Comparison of ENCODE assay signal across 8 cellular contexts in the genomic region with DNA sequence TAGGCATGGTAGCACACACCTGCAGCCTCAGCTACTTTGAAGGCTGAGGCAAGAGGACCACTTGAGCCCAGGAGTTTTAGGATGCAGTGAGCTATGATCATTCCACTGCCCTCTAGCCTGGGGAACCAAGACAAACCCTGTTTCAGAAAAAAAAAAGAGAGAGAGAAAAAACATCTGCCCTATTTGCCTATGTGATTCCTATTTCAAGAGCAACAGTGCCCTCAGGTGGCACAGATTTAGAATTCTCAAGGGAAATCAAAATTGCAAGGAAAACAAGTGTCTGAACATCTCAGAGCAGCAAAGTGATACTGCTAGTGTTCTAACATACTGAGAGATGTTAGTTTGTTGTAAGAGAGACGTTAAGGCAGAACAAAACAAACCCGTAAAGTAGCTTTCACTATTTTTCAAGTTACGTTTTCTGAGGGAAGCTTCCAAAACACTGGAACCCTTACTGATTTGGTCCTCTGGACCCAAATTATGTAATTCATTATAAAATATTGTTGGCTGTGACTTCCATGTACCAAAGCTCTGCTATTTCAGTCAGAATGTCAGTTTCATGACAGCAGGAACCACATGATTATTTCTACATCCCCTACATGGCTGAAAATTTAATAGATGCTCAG. TPM values are rescaled to one million over a fixed set of nuclear protein-coding genes. Genes with fewer than 3 reads are reported as not detected.
A peak's percentile ranks its signal among the peaks of the same experiment; 100 is the strongest.
DNase-seq lines count a peak whose midpoint lies in the region; ATAC-seq, FAIRE-seq and TF ChIP-seq lines count a peak whose summit lies in the region.

No MANE protein-coding gene starts in this region.

- H3K27ac Mint-ChIP-seq in brain, result peak overlapping the region in 1 of 5 experiments; percentile 3

- H3K36me3 ChIP-seq in HEK293 (ENCODE audit: control insufficient read depth in 2 of 2, insufficient read depth in 1 of 2, low read length in 2 of 2) (peaks cover 0 to 43% of the 10 kb centered on the region in 2 experiments; a peak in 1 of 3 replicates), SK-N-MC (ENCODE audit: insufficient read depth, low read length) (peaks cover 34% of the 10 kb centered on the region), HepG2 (replicated peaks in 1 of 2; ENCODE audit: control insufficient read depth in 1 of 2, insufficient read depth in 2 of 2, low read length in 2 of 2) (peaks cover 3 to 21% of the 10 kb centered on the region in 2 experiments; a peak in 2 of 5 replicates), transverse colon (peaks cover 0 to 29% (median 9%) of the 10 kb centered on the region in 4 donors)

- H3K4me3 ChIP-seq in HEK293 (ENCODE audit: low read depth, low read length) (no peak overlapping the region), SK-N-MC (no peak overlapping the region), HepG2 (replicated peaks in 1 of 3; ENCODE audit: insufficient read depth in 1 of 3, low read depth in 2 of 3, low read length in 3 of 3) (no peak overlapping the region), transverse colon (no peak overlapping the region)

- no peak overlapping the region for H3K9ac ChIP-seq in SK-N-MC (ENCODE audit: insufficient read length)
- H3K9ac ChIP-seq in HepG2 (ENCODE audit: insufficient read depth, low read depth, low read length), result no peak overlapping the region

- POLR2A ChIA-PET in HEK293 (lab: Yijun Ruan, JAX), result no interaction called here
- POLR2A ChIA-PET in HepG2 (lab: Yijun Ruan, JAX), result no interaction called here

- CTCF ChIA-PET in HEK293 (lab: Yijun Ruan, JAX), result interaction anchor here (0.5 to 4.4 kb wide), 31 partner anchors 8 to 1196 kb away, joined by 3 to 21 read pairs (median 4); partner anchors contain the start of gene BDH2
- CTCF ChIA-PET in HepG2 (lab: Yijun Ruan, JAX; ENCODE audit: low intra/inter-chr PET ratio, low total read pairs), result interaction anchor here (0.8 to 1.5 kb wide), 4 partner anchors 10 to 471 kb away, joined by 3 to 35 read pairs (median 4); no protein-coding TSS in a partner anchor

- TF ChIP-seq CTCF in HEK293 (tag by site-specific recombination; IDR thresholded peaks at IDR 0.05) (peak; percentile 66; the same call in 1 of the 2 replicates), brain (conservative IDR thresholded peaks at IDR 0.05) (peak; percentile 67 to 74), HepG2 (CRISPR knock-in tag; IDR thresholded peaks at IDR 0.05) (peak; percentile 80), transverse colon (IDR thresholded peaks at IDR 0.05) (peak; percentile 42 to 56 (median 51))

- BruUV-seq in HepG2 (replicated peaks; lab: Mats Ljungman, UMichigan), result no TSS peak

- peak; percentile 45 for DNase-seq in stimulated activated CD4-positive, alpha-beta T cell treated with anti-CD3 and anti-CD28 coated beads, Interleukin-15, amount 100 ng/mL, for 24 hours
- DNase-seq in stimulated activated CD4-positive, alpha-beta T cell treated with anti-CD3 and anti-CD28 coated beads, Interleukin-12 subunit alpha, Interleukin-12 subunit beta, amount 100 ng/mL, for 4 hours, result no peak
- DNase-seq in M059J (ENCODE audit: low read depth) (peak; percentile 60), SK-N-MC (ENCODE audit: low read depth, low spot score) (peak; percentile 57), HepG2 (ENCODE audit: low spot score) (peak; percentile 72), transverse colon (peak; percentile 15)

- intact Hi-C loops in HepG2 (cut with micrococcal nuclease; ENCODE audit: unreplicated experiment), result loop anchor here (1.0 kb wide), 2 partner anchors 45 to 471 kb away; no protein-coding TSS in a partner anchor
- intact Hi-C loops in transverse colon (cut with DNase I; ENCODE audit: low total_unique reads), result loop anchor here (10.0 kb wide), 1 partner anchor 467 kb away; no protein-coding TSS in a partner anchor

- H4K20me1 ChIP-seq in HepG2 (ENCODE audit: insufficient read depth, low read length), result no peaks in the 10 kb centered on the region

- H3K4me3 Mint-ChIP-seq in brain, result peak overlapping the region in 1 of 5 experiments; percentile 73

- peak; percentile 68 for ATAC-seq in HepG2

- H3K27me3 ChIP-seq in HepG2 (ENCODE audit: control insufficient read depth in 1 of 2, insufficient read depth in 2 of 2, low read length in 2 of 2), result no peaks in the 10 kb centered on the region
- H3K27me3 ChIP-seq in transverse colon, result no peaks in the 10 kb centered on the region

- in situ Hi-C loops in HepG2 (cut with HindIII; ENCODE audit: extremely low pct_ligation_motif_present, low pct_unique_long_range_greater_than_20kb) (loop anchor here (10.0 kb wide), 1 partner anchor 657 kb away; no protein-coding TSS in a partner anchor), transverse colon (cut with MboI; ENCODE audit: low pct_ligation_motif_present in 1 of 4, low pct_unique_long_range_greater_than_20kb in 1 of 4, low sequenced_read_pairs in 3 of 4) (no loop called here)

- TF ChIP-seq EP300 in HepG2 (IDR thresholded peaks at IDR 0.05; ENCODE audit: low read depth in 2 of 2, low read length in 2 of 2) (no peak), HepG2 (CRISPR knock-in tag; IDR thresholded peaks at IDR 0.05; ENCODE audit: borderline replicate concordance) (no peak), transverse colon (IDR thresholded peaks at IDR 0.05; ENCODE audit: low read depth) (no peak)

- no peaks in the 10 kb centered on the region for H3K27me3 Mint-ChIP-seq in brain

- no peaks in the 10 kb centered on the region for H3K4me1 ChIP-seq in HEK293 (ENCODE audit: control insufficient read depth, insufficient read depth, low read length)
- peaks cover 15% of the 10 kb centered on the region for H3K4me1 ChIP-seq in HepG2 (ENCODE audit: insufficient read depth, low read length)
- H3K4me1 ChIP-seq in transverse colon, result peaks cover 0 to 4% (median 0%) of the 10 kb centered on the region in 4 donors

- TF ChIP-seq POLR2A in HepG2 (IDR thresholded peaks at IDR 0.05; ENCODE audit: insufficient read depth in 1 of 2, low read depth in 2 of 2, low read length in 2 of 2) (no peak), transverse colon (IDR thresholded peaks at IDR 0.05) (no peak)

- H3K79me2 ChIP-seq in HepG2 (ENCODE audit: insufficient read depth, low read length), result no peaks in the 10 kb centered on the region

- H3K27ac ChIP-seq in HEK293 (ENCODE audit: extremely low read depth, low read depth, low read length) (no peak overlapping the region), SK-N-MC (no peak overlapping the region), HepG2 (ENCODE audit: extremely low read length, insufficient read depth, low read length) (no peak overlapping the region), transverse colon (no peak overlapping the region)

- FAIRE-seq in HepG2 (lab: Jason Lieb, UNC), result peak; percentile 66

- H3K9me3 ChIP-seq in HEK293 (ENCODE audit: control insufficient read depth, insufficient read depth, low read depth, low read length) (no peaks in the 10 kb centered on the region), SK-N-MC (ENCODE audit: low read depth, low read length) (no peaks in the 10 kb centered on the region), HepG2 (ENCODE audit: low read length) (no peaks in the 10 kb centered on the region), transverse colon (no peaks in the 10 kb centered on the region)

- peak; percentile 77 for TF ChIP-seq RAD21 in HepG2 (CRISPR knock-in tag; IDR thresholded peaks at IDR 0.05)

- no peak overlapping the region for H3K4me2 ChIP-seq in HepG2 (ENCODE audit: low read depth, low read length)

- H3K36me3 Mint-ChIP-seq in brain, result peaks cover 16% of the 10 kb centered on the region

- no peaks in the 10 kb centered on the region for H3K9me3 Mint-ChIP-seq in brain

- WGBS in HepG2 (ENCODE audit: low lambda C conversion rate), result 33% methylated on average over 3 of the region's 3 CpGs
- WGBS in transverse colon (ENCODE audit: low coverage in 1 of 2), 2 donors, result 49 to 54% methylated on average over 3 of the region's 3 CpGs

- peaks cover 13% of the 10 kb centered on the region for H3K4me1 Mint-ChIP-seq in brain

- no peak overlapping the region for H2AFZ ChIP-seq in HepG2 (ENCODE audit: low read length)

RNA-seq across cellular contexts. Expression of gene BDH2, which starts 7.9 kb away (rescaled TPM):
- total RNA-seq in M059J (2014; rRNA removed; shearing (Covaris generic)), result 17.3 and 25.1 TPM in 2 replicates
- polyA plus RNA-seq in brain (ENCODE audit: insufficient read depth, low read depth, low replicate concordance) (23.3 TPM), HepG2 (2011; rRNA removed) (29.1 and 34.8 TPM in 2 replicates)
- total RNA-seq in HepG2 (2016; rRNA removed; fragmentation: Illumina TruSeq; extraction: Trizol) (46.2 and 61.0 TPM in 2 replicates), transverse colon (10 to 100 TPM; 13.8 to 54.0 (median 31.9) TPM)
- 5.9 and 7.4 TPM in 2 replicates for total RNA-seq in HepG2 (2016; cell fraction: cytosol; rRNA removed; fragmentation: Illumina TruSeq; extraction: Trizol; ENCODE audit: low read depth)
- total RNA-seq in HepG2 (2016; cell fraction: insoluble cytoplasmic fraction; rRNA removed; fragmentation: Illumina TruSeq; extraction: Trizol), result 43.7 and 65.1 TPM in 2 replicates
- total RNA-seq in HepG2 (2016; cell fraction: membrane; rRNA removed; fragmentation: Illumina TruSeq; extraction: Trizol), result 9.9 and 10.2 TPM in 2 replicates
- 25.2 and 26.4 TPM in 2 replicates for total RNA-seq in HepG2 (2016; cell fraction: nucleus; rRNA removed; fragmentation: Illumina TruSeq; extraction: Trizol)
- 13.8 and 17.3 TPM in 2 replicates for polyA plus RNA-seq in HepG2 (2011; cell fraction: cytosol; rRNA removed)
- 27.4 and 37.3 TPM in 2 replicates for polyA plus RNA-seq in HepG2 (2011; cell fraction: nucleus; rRNA removed)
- polyA plus RNA-seq in HepG2 (2012), result 18.9 and 28.5 TPM in 2 replicates
- polyA plus RNA-seq in HepG2 (2016; cell fraction: cytosol; fragmentation: Illumina TruSeq; extraction: Trizol; ENCODE audit: low read depth), result 4.4 and 4.7 TPM in 2 replicates
- 55.9 and 59.9 TPM in 2 replicates for polyA plus RNA-seq in HepG2 (2016; cell fraction: insoluble cytoplasmic fraction; fragmentation: Illumina TruSeq; extraction: Trizol; ENCODE audit: low read depth)
- polyA plus RNA-seq in HepG2 (2016; cell fraction: membrane; fragmentation: Illumina TruSeq; extraction: Trizol; ENCODE audit: low read depth), result 6.3 and 6.9 TPM in 2 replicates
- 36.7 and 40.0 TPM in 2 replicates for polyA plus RNA-seq in HepG2 (2016; cell fraction: nucleus; fragmentation: Illumina TruSeq; extraction: Trizol; ENCODE audit: insufficient read depth, low read depth)
- polyA minus RNA-seq in HepG2 (2011; rRNA and poly(A)+ RNA removed; ENCODE audit: low replicate concordance), result 4.5 and 6.4 TPM in 2 replicates
- 3.3 and 9.4 TPM in 2 replicates for polyA minus RNA-seq in HepG2 (2011; cell fraction: cytosol; rRNA and poly(A)+ RNA removed)
- 19.2 and 27.6 TPM in 2 replicates for polyA minus RNA-seq in HepG2 (2011; cell fraction: nucleus; rRNA and poly(A)+ RNA removed)

RNA-seq across cellular contexts. Expression of gene SLC9B2, which starts 15.2 kb away (rescaled TPM):
- total RNA-seq in M059J (2014; rRNA removed; shearing (Covaris generic)), result 3.7 and 4.0 TPM in 2 replicates
- polyA plus RNA-seq in brain (ENCODE audit: insufficient read depth, low read depth, low replicate concordance), result 11.7 TPM
- total RNA-seq in HepG2 (2016; rRNA removed; fragmentation: Illumina TruSeq; extraction: Trizol), result 38.5 and 38.9 TPM in 2 replicates
- 24.3 and 28.5 TPM in 2 replicates for total RNA-seq in HepG2 (2016; cell fraction: cytosol; rRNA removed; fragmentation: Illumina TruSeq; extraction: Trizol; ENCODE audit: low read depth)
- 35.0 and 37.7 TPM in 2 replicates for total RNA-seq in HepG2 (2016; cell fraction: insoluble cytoplasmic fraction; rRNA removed; fragmentation: Illumina TruSeq; extraction: Trizol)
- total RNA-seq in HepG2 (2016; cell fraction: membrane; rRNA removed; fragmentation: Illumina TruSeq; extraction: Trizol), result 43.9 and 47.9 TPM in 2 replicates
- total RNA-seq in HepG2 (2016; cell fraction: nucleus; rRNA removed; fragmentation: Illumina TruSeq; extraction: Trizol), result 39.6 and 40.9 TPM in 2 replicates
- polyA plus RNA-seq in HepG2 (2011; rRNA removed), result 22.3 and 23.5 TPM in 2 replicates
- 13.2 and 23.4 TPM in 2 replicates for polyA plus RNA-seq in HepG2 (2011; cell fraction: cytosol; rRNA removed)
- polyA plus RNA-seq in HepG2 (2011; cell fraction: nucleus; rRNA removed), result 21.4 and 26.7 TPM in 2 replicates
- polyA plus RNA-seq in HepG2 (2012), result 36.0 and 40.1 TPM in 2 replicates
- 30.2 and 35.0 TPM in 2 replicates for polyA plus RNA-seq in HepG2 (2016; cell fraction: cytosol; fragmentation: Illumina TruSeq; extraction: Trizol; ENCODE audit: low read depth)
- 41.3 and 46.7 TPM in 2 replicates for polyA plus RNA-seq in HepG2 (2016; cell fraction: insoluble cytoplasmic fraction; fragmentation: Illumina TruSeq; extraction: Trizol; ENCODE audit: low read depth)
- 38.9 and 43.7 TPM in 2 replicates for polyA plus RNA-seq in HepG2 (2016; cell fraction: membrane; fragmentation: Illumina TruSeq; extraction: Trizol; ENCODE audit: low read depth)
- 31.1 and 35.8 TPM in 2 replicates for polyA plus RNA-seq in HepG2 (2016; cell fraction: nucleus; fragmentation: Illumina TruSeq; extraction: Trizol; ENCODE audit: insufficient read depth, low read depth)
- polyA minus RNA-seq in HepG2 (2011; rRNA and poly(A)+ RNA removed; ENCODE audit: low replicate concordance), result 9.2 and 46.5 TPM in 2 replicates
- 13.6 and 19.6 TPM in 2 replicates for polyA minus RNA-seq in HepG2 (2011; cell fraction: cytosol; rRNA and poly(A)+ RNA removed)
- 93.9 and 106 TPM in 2 replicates for polyA minus RNA-seq in HepG2 (2011; cell fraction: nucleus; rRNA and poly(A)+ RNA removed)
- 10 to 100 TPM in 2 of 4 donors, 1 to 10 TPM in 1, under 1 TPM in 1; 0.96 to 20.6 (median 7.1) TPM for total RNA-seq in transverse colon
